In genomic region chr1:41456847-41457540, GRCh38 we compare ENCODE assay signal across 28 cellular contexts. TPM values are rescaled to one million over a fixed set of nuclear protein-coding genes. Genes with fewer than 3 reads are reported as not detected.
DNase-seq lines count a peak whose midpoint lies in the region; ATAC-seq and TF ChIP-seq lines count a peak whose summit lies in the region.
"Had no signal": no experiment of that assay in that cellular context is flagged by ENCODE, and none has a peak within 500 bp of the region (broad histone marks: within the 10 kb centered on the region; RNA-seq: fewer than 3 reads in every experiment).

No MANE protein-coding gene starts in this region.

- H3K9me2 ChIP-seq in GM23248 (ENCODE audit: insufficient read depth): no peaks in the 10 kb centered on the region

- no peak for TF ChIP-seq CTCF in psoas muscle (IDR thresholded peaks at IDR 0.05)

- in situ Hi-C loops in GM23248 (cut with MboI): no loop called here

- H3K27ac ChIP-seq in GM23248 (no peak overlapping the region), psoas muscle (no peak overlapping the region)
- H3K27ac ChIP-seq: cardiac muscle cell, esophagus squamous epithelium, neutrophil, spleen, VCaP had no signal

- H3K9ac ChIP-seq in GM23248: no peak overlapping the region

- no peak overlapping the region for H3K4me2 ChIP-seq in GM23248 (ENCODE audit: unreplicated experiment)

- intact Hi-C loops in left cardiac atrium (cut with DNase I) (no loop called here), psoas muscle (cut with DNase I) (no loop called here)

- H3K27me3 ChIP-seq in GM23248 (replicated peaks; ENCODE audit: insufficient read depth): no peaks in the 10 kb centered on the region
- H3K27me3 ChIP-seq in psoas muscle (ENCODE audit: insufficient read depth in 3 of 3, low read length in 2 of 3): peaks cover 0 to 2% (median 0%) of the 10 kb centered on the region in 3 donors
- H3K27me3 ChIP-seq: cardiac muscle cell, neutrophil, spleen had no signal

- H3K4me3 ChIP-seq in GM23248 (no peak overlapping the region), psoas muscle (no peak overlapping the region)
- H3K4me3 ChIP-seq: cardiac muscle cell, esophagus squamous epithelium, K562, spleen had no signal

- DNase-seq in GM23248 (peak; percentile 69), astrocyte of the hippocampus (ENCODE audit: low read depth, low spot score) (peak; percentile 38), left cardiac atrium (no peak), psoas muscle (no peak)
- DNase-seq in stimulated activated CD4-positive, alpha-beta T cell treated with anti-CD3 and anti-CD28 coated beads, Interleukin-4, amount 100 ng/mL, for 4 hours: no peak
- DNase-seq: ACHN; activated CD4-positive, alpha-beta T cell treated with anti-CD3 and anti-CD28 coated beads for 48 hours; activated naive CD4-positive, alpha-beta T cell treated with anti-CD3 and anti-CD28 coated beads for 36 hours; activated T-cell treated with anti-CD3 and anti-CD28 coated beads, Interleukin-2, amount 50 U/mL, for 48 hours; C1 segment of cervical spinal cord; Calu3; cortex of kidney; EL; esophagus squamous epithelium; kidney; NCI-H1436; NCI-H524; spleen; stimulated activated CD4-positive, alpha-beta T cell treated with anti-CD3 and anti-CD28 coated beads, Interleukin-2, amount 100 ng/mL, for 48 hours had no signal

- 59 to 61% methylated on average over 8 to 10 of the region's 10 CpGs for WGBS in GM23248 (ENCODE audit: low coverage in 1 of 2, low lambda C conversion rate in 2 of 2, missing lambda C conversion rate in 2 of 2), 2 experiments
- WGBS in psoas muscle, 3 donors: 38 to 45% (median 40%) methylated on average over 10 of the region's 10 CpGs

- H3K9me3 ChIP-seq in GM23248 (ENCODE audit: low read depth) (no peaks in the 10 kb centered on the region), psoas muscle (no peaks in the 10 kb centered on the region)
- H3K9me3 ChIP-seq: esophagus squamous epithelium, neutrophil, spleen had no signal

- peaks cover 17% of the 10 kb centered on the region; the same call in 1 of the 2 replicates for H3K4me1 ChIP-seq in GM23248 (ENCODE audit: insufficient read depth)
- peaks cover 8% of the 10 kb centered on the region for H3K4me1 ChIP-seq in psoas muscle

- no peak overlapping the region for H2AFZ ChIP-seq in GM23248

- H3K36me3 ChIP-seq in GM23248 (ENCODE audit: low read depth) (no peaks in the 10 kb centered on the region), psoas muscle (ENCODE audit: insufficient read depth in 1 of 2, low read depth in 1 of 2) (no peaks in the 10 kb centered on the region)
- H3K36me3 ChIP-seq: cardiac muscle cell, esophagus squamous epithelium, neutrophil, spleen had no signal

- H3F3A ChIP-seq in GM23248 (ENCODE audit: insufficient read depth): no peaks in the 10 kb centered on the region

- ATAC-seq in left cardiac atrium (peak; percentile 35 to 38), psoas muscle (peak; percentile 48 to 81 (median 75)), GM18858 (IDR thresholded peaks at IDR 0.05; ENCODE audit: unreplicated experiment) (no peak), HG02840 (IDR thresholded peaks at IDR 0.05; ENCODE audit: low FRiP score, unreplicated experiment) (no peak)
- ATAC-seq: K562; stimulated activated memory B cell treated with anti-CD40 and anti-IgM and Interleukin-4, amounts not matched to agents 10 μg/mL and 1 μg/mL and 100 μg/mL, for 72 hours had no signal

- H3K79me2 ChIP-seq in GM23248 (ENCODE audit: insufficient read depth): no peaks in the 10 kb centered on the region

- H4K20me1 ChIP-seq in GM23248 (ENCODE audit: insufficient read depth): no peaks in the 10 kb centered on the region

RNA-seq across cellular contexts. Expression of gene EDN2, which starts 27.5 kb away (rescaled TPM):
- total RNA-seq in GM23248 (2014; rRNA removed; shearing (Covaris generic)): not detected in 2 replicates
- not detected in 2 replicates for polyA plus RNA-seq in GM23248 (2016; fragmentation: Nextera tagmentation; extraction: Ambion mirVana)
- total RNA-seq in left cardiac atrium: 1 to 10 TPM in 1 of 2 donors, under 1 TPM in 1; 0.18 to 1.2 TPM
- not detected for total RNA-seq in psoas muscle
- under 1 TPM in 2 of 3 donors, not detected in 1; 0.03 to 0.10 TPM for polyA plus RNA-seq in psoas muscle
- total RNA-seq: activated naive CD4-positive, alpha-beta T cell treated with anti-CD3 and anti-CD28 coated beads for 36 hours; K562; lung microvascular endothelial cell; spleen; T-helper 2 cell treated with Interferon-gamma antibody and Interleukin-4, amounts not matched to agents 100 ng/mL and 5 ng/mL, for 36 hours had no signal
- polyA plus RNA-seq: K562, spleen had no signal

Comparison
In these comparisons a context has a peak if more than half of its experiments do, and no peak if none do; other contexts are left out.
1. DNase-seq: peak in GM23248 (single experiment) and astrocyte of the hippocampus (single experiment); none in left cardiac atrium (single experiment), psoas muscle (0 of 2) and stimulated activated CD4-positive, alpha-beta T cell treated with anti-CD3 and anti-CD28 coated beads, Interleukin-4, amount 100 ng/mL, for 4 hours (0 of 2).
2. ATAC-seq: peak in left cardiac atrium (2 of 2) and psoas muscle (4 of 4); none in GM18858 (single experiment) and HG02840 (single experiment).